In the genomic region with DNA sequence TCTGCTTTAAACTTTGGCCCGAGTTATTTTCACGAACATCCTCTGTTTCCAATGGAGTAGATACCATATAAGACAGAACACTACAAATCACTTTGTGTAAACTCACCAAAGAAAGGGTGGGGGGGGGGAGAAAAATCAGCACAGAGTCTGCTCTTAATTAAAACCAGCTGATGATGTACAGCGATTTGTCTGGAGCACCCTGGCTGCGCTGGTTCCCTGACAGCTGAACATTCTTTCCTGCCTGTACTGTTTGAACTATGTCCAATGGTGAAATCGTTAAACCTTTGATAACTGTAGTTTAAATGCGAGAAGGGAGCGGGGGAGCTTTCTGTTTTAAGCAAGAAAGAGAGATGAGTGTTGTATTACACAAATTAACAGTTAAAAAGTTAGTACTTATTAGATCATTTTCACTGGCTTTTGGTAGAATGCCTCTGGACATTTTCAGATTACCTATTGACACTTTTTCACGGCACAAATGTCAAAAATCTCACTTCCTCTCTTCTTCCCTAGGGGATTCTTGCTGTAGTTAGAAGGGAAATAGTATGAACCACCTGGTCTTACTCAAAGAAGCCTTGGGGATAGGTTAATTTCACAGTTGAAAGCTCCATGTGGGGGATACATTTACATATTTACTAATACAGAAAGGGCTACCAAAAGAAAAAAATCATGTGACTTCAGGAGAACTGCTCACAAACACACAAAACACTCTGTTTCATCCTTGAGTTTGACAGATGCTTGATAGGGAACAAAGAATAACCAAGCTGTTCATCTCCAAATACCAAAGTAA, we compare ENCODE assay signal across 9 cellular contexts.
DNase-seq lines count a peak whose midpoint lies in the region; ATAC-seq, FAIRE-seq and TF ChIP-seq lines count a peak whose summit lies in the region.
"Had no signal": no experiment of that assay in that cellular context is flagged by ENCODE, and none has a peak within 500 bp of the region (broad histone marks: within the 10 kb centered on the region; RNA-seq: fewer than 3 reads in every experiment).

No MANE protein-coding gene starts in this region.

- BruUV-seq in mammary epithelial cell (replicated peaks; lab: Mats Ljungman, UMichigan) (no TSS peak), GM12878 (replicated peaks; lab: Mats Ljungman, UMichigan) (no TSS peak)

- no peak overlapping the region for H3K9ac ChIP-seq in mammary epithelial cell (ENCODE audit: insufficient read depth, low read length)
- no peak overlapping the region for H3K9ac ChIP-seq in GM12878 (ENCODE audit: control insufficient read depth, insufficient read depth, low read length)

- dilution Hi-C loops in mammary epithelial cell (cut with HindIII; ENCODE audit: low sequenced_read_pairs) = loop anchor here (5.0 kb wide), 1 partner anchor 88 kb away; no protein-coding TSS in a partner anchor

- H3K27me3 Mint-ChIP-seq in type B pancreatic cell = peaks cover 4% of the 10 kb centered on the region

- H3K4me1 ChIP-seq in mammary epithelial cell (ENCODE audit: insufficient read depth, low read length) = peaks cover 20% of the 10 kb centered on the region
- H3K4me1 ChIP-seq in breast epithelium = no peaks in the 10 kb centered on the region
- H3K4me1 ChIP-seq in GM12878 (ENCODE audit: control insufficient read depth, insufficient read depth, low read length) = peaks cover 5% of the 10 kb centered on the region
- H3K4me1 ChIP-seq: ascending aorta had no signal

- H3K4me3 Mint-ChIP-seq in type B pancreatic cell = peak overlapping the region; percentile 29

- H3K4me3 ChIP-seq in mammary epithelial cell (replicated peaks in 1 of 3; ENCODE audit: insufficient read depth in 1 of 3, low read depth in 2 of 3, low read length in 3 of 3) (no peak overlapping the region), breast epithelium (no peak overlapping the region), GM12878 (no peak overlapping the region)
- H3K4me3 ChIP-seq: ascending aorta had no signal

- no peaks in the 10 kb centered on the region for H3K79me2 ChIP-seq in mammary epithelial cell (ENCODE audit: insufficient read depth, low read length)
- no peaks in the 10 kb centered on the region for H3K79me2 ChIP-seq in GM12878 (ENCODE audit: control insufficient read depth, insufficient read depth, low read length)

- H3K27me3 ChIP-seq in mammary epithelial cell (ENCODE audit: insufficient read depth, low read length) (no peaks in the 10 kb centered on the region), breast epithelium (no peaks in the 10 kb centered on the region), GM12878 (replicated peaks in 1 of 2; ENCODE audit: control insufficient read depth in 2 of 2, insufficient read depth in 2 of 2, low read length in 1 of 2) (no peaks in the 10 kb centered on the region)
- H3K27me3 ChIP-seq: ascending aorta had no signal

- in situ Hi-C loops in mammary epithelial cell (cut with MboI; ENCODE audit: low sequenced_read_pairs in 2 of 2) = no loop called here
- in situ Hi-C loops in GM12878 (cut with MboI) = no loop called here

- H2AFZ ChIP-seq in mammary epithelial cell (ENCODE audit: low read depth, low read length) (peak overlapping the region; percentile 7), GM12878 (ENCODE audit: control insufficient read depth, low read depth, low read length) (no peak overlapping the region)

- H3K27ac ChIP-seq in mammary epithelial cell (ENCODE audit: insufficient read depth, low read depth, low read length) (peak overlapping the region; percentile 62), breast epithelium (no peak overlapping the region), GM12878 (ENCODE audit: control insufficient read depth, insufficient read depth) (no peak overlapping the region)
- H3K27ac ChIP-seq: ascending aorta had no signal

- peaks cover 4% of the 10 kb centered on the region for H3K9me3 Mint-ChIP-seq in type B pancreatic cell

- H3K36me3 ChIP-seq in mammary epithelial cell (ENCODE audit: insufficient read depth, low read length) (no peaks in the 10 kb centered on the region), breast epithelium (no peaks in the 10 kb centered on the region), GM12878 (ENCODE audit: control insufficient read depth in 2 of 2, insufficient read depth in 2 of 2, low read length in 1 of 2) (no peaks in the 10 kb centered on the region)
- H3K36me3 ChIP-seq: ascending aorta had no signal

- TF ChIP-seq POLR2A in breast epithelium (IDR thresholded peaks at IDR 0.05) (no peak), GM12878 (IDR thresholded peaks at IDR 0.05; ENCODE audit: low read depth, low read length) (no peak)

- H4K20me1 ChIP-seq in mammary epithelial cell (ENCODE audit: insufficient read depth, low read length) = no peaks in the 10 kb centered on the region
- H4K20me1 ChIP-seq in GM12878 (ENCODE audit: control insufficient read depth, insufficient read depth) = no peaks in the 10 kb centered on the region

- POLR2A ChIA-PET in GM12878 (lab: Charles Lee) = no interaction called here

- RAD21 ChIA-PET in GM12878 (lab: Charles Lee; ENCODE audit: unreplicated experiment) = no interaction called here

- WGBS in mammary epithelial cell (ENCODE audit: low coverage, missing lambda C conversion rate) = 64% methylated on average over 8 of the region's 8 CpGs
- WGBS in GM12878 (ENCODE audit: insufficient coverage, insufficient replicate concordance, low lambda C conversion rate, missing lambda C conversion rate) = 19% methylated on average over 8 of the region's 8 CpGs

- SMC1A ChIA-PET in GM12878 (lab: Charles Lee; ENCODE audit: uncharacterized antibody, unreplicated experiment) = interaction anchor here (1.5 kb wide), 1 partner anchor 200 kb away, joined by 3 read pairs; no protein-coding TSS in a partner anchor

- no peak overlapping the region for H3K4me2 ChIP-seq in mammary epithelial cell (ENCODE audit: insufficient read depth, low read depth, low read length)
- H3K4me2 ChIP-seq in GM12878 (ENCODE audit: control insufficient read depth, insufficient read depth) = peak overlapping the region; percentile 56

- ATAC-seq in HG02973 (IDR thresholded peaks at IDR 0.05; ENCODE audit: unreplicated experiment) (peak; percentile 92), GM12878 (peak; percentile 85), GM19035 (IDR thresholded peaks at IDR 0.05; ENCODE audit: unreplicated experiment) (no peak)

- TF ChIP-seq CTCF in mammary epithelial cell (conservative IDR thresholded peaks at IDR 0.05 in 1 of 2, IDR thresholded peaks at IDR 0.05 in 1 of 2; ENCODE audit: extremely low read depth in 1 of 2, insufficient read depth in 1 of 2, low read depth in 1 of 2, low read length in 2 of 2) (no peak), breast epithelium (IDR thresholded peaks at IDR 0.05) (no peak), GM12878 (IDR thresholded peaks at IDR 0.05 in 2 of 3, conservative IDR thresholded peaks at IDR 0.05 in 1 of 3; ENCODE audit: control insufficient read depth in 2 of 3, extremely low read depth in 1 of 3, insufficient read depth in 1 of 3, low read depth in 3 of 3, low read length in 3 of 3) (no peak), type B pancreatic cell (conservative IDR thresholded peaks at IDR 0.05) (no peak)

- H3K4me1 Mint-ChIP-seq in type B pancreatic cell (ENCODE audit: unreplicated experiment) = peaks cover 17% of the 10 kb centered on the region

- CTCF ChIA-PET in mammary epithelial cell (lab: Charles Lee; ENCODE audit: low non-redundant PET) (no interaction called here), GM12878 (lab: Yijun Ruan, JAX) (interaction anchor here (1.2 kb wide), 1 partner anchor 15 kb away, joined by 3 read pairs; no protein-coding TSS in a partner anchor)

- intact Hi-C loops in mammary epithelial cell (cut with micrococcal nuclease) (no loop called here), breast epithelium (cut with DNase I; ENCODE audit: low total_unique reads) (no loop called here), GM12878 (cut with micrococcal nuclease; ENCODE audit: unreplicated experiment) (no loop called here)

- peak overlapping the region; percentile 58 for H3K27ac Mint-ChIP-seq in type B pancreatic cell

- no peaks in the 10 kb centered on the region for H3K9me3 ChIP-seq in mammary epithelial cell (replicated peaks; ENCODE audit: insufficient read depth, low read length)
- H3K9me3 ChIP-seq in breast epithelium = no peaks in the 10 kb centered on the region
- H3K9me3 ChIP-seq in GM12878 (replicated peaks; ENCODE audit: control insufficient read depth, insufficient read depth, low read length) = peaks cover 3% of the 10 kb centered on the region; the same call in 1 of the 3 replicates
- H3K9me3 ChIP-seq: ascending aorta had no signal

- no peak for TF ChIP-seq RAD21 in GM12878 (IDR thresholded peaks at IDR 0.05; ENCODE audit: insufficient read depth, low read depth, low read length)

- peak; percentile 20 for DNase-seq in mammary epithelial cell
- no peak for DNase-seq in breast epithelium (ENCODE audit: low spot score in 2 of 2)
- DNase-seq in GM12878 (ENCODE audit: low read depth, low spot score) = peak; percentile 68
- no peak for DNase-seq in type B pancreatic cell (ENCODE audit: extremely low spot score, unreplicated experiment)
- no peak for DNase-seq in DMS53 treated with DMSO at 0.1 percent for 48 hours (lab: John Stamatoyannopoulos, UW; ENCODE audit: unreplicated experiment)
- DNase-seq in NOMO-1 (lab: John Stamatoyannopoulos, UW; ENCODE audit: unreplicated experiment in 2 of 2) = no peak

- no peaks in the 10 kb centered on the region for H3K36me3 Mint-ChIP-seq in type B pancreatic cell

- no peak for TF ChIP-seq EP300 in GM12878 (IDR thresholded peaks at IDR 0.05; ENCODE audit: borderline replicate concordance in 1 of 2, control insufficient read depth in 1 of 2, low read depth in 2 of 2, low read length in 2 of 2)

- FAIRE-seq in GM12878 (lab: Jason Lieb, UNC) = no peak

TF ChIP-seq in GM12878, 131 proteins besides CTCF, POLR2A, EP300 and RAD21 (continues in another document):
- TF ChIP-seq, protein P1, sequence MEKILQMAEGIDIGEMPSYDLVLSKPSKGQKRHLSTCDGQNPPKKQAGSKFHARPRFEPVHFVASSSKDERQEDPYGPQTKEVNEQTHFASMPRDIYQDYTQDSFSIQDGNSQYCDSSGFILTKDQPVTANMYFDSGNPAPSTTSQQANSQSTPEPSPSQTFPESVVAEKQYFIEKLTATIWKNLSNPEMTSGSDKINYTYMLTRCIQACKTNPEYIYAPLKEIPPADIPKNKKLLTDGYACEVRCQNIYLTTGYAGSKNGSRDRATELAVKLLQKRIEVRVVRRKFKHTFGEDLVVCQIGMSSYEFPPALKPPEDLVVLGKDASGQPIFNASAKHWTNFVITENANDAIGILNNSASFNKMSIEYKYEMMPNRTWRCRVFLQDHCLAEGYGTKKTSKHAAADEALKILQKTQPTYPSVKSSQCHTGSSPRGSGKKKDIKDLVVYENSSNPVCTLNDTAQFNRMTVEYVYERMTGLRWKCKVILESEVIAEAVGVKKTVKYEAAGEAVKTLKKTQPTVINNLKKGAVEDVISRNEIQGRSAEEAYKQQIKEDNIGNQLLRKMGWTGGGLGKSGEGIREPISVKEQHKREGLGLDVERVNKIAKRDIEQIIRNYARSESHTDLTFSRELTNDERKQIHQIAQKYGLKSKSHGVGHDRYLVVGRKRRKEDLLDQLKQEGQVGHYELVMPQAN (conservative IDR thresholded peaks at IDR 0.05) = no peak

Comparison
In these comparisons a context has a peak if more than half of its experiments do, and no peak if none do; other contexts are left out.
1. DNase-seq: peak in mammary epithelial cell (single experiment) and GM12878 (single experiment); none in breast epithelium (0 of 2), type B pancreatic cell (single experiment), DMS53 treated with DMSO at 0.1 percent for 48 hours (single experiment) and NOMO-1 (0 of 2).